In genomic region chr18:74596959-74597661, GRCh38 we compare ENCODE assay signal across 1 cellular context.
TF ChIP-seq lines count a peak whose summit lies in the region.

No MANE protein-coding gene starts in this region.

TF ChIP-seq in K562, 482 proteins besides CTCF, POLR2A, EP300 and RAD21 (continued from another document and continues in another):
- TF ChIP-seq BRCA1 (IDR thresholded peaks at IDR 0.05) (no peak), BRCA1 (CRISPR knock-in tag; IDR thresholded peaks at IDR 0.05) (no peak), DLX4 (CRISPR knock-in tag; IDR thresholded peaks at IDR 0.05) (no peak), LCOR (CRISPR knock-in tag; IDR thresholded peaks at IDR 0.05) (no peak), JUND (IDR thresholded peaks at IDR 0.05; ENCODE audit: borderline replicate concordance, low read depth, low read length) (no peak), JUND (tag; IDR thresholded peaks at IDR 0.05; ENCODE audit: borderline replicate concordance, low read depth, low read length) (no peak), YBX1 (IDR thresholded peaks at IDR 0.05) (no peak), CHD1 (IDR thresholded peaks at IDR 0.05; ENCODE audit: low read length) (no peak), ZBTB12 (CRISPR knock-in tag; IDR thresholded peaks at IDR 0.05) (no peak), CEBPG (CRISPR knock-in tag; IDR thresholded peaks at IDR 0.05) (no peak), CEBPG (tag; conservative IDR thresholded peaks at IDR 0.05 in 1 of 2, IDR thresholded peaks at IDR 0.05 in 1 of 2) (no peak), ZNF592 (IDR thresholded peaks at IDR 0.05) (0 out of 2 replicates have a peak, but pooled peaks have one; percentile 32), ZNF232 (CRISPR knock-in tag; IDR thresholded peaks at IDR 0.05) (no peak), ZNF174 (CRISPR knock-in tag; IDR thresholded peaks at IDR 0.05) (no peak), RNF2 (IDR thresholded peaks at IDR 0.05) (no peak), GTF3C2 (IDR thresholded peaks at IDR 0.05; ENCODE audit: borderline replicate concordance, extremely low read depth, insufficient read length) (no peak), HDAC2 (IDR thresholded peaks at IDR 0.05) (no peak), MITF (IDR thresholded peaks at IDR 0.05) (no peak), CEBPZ (IDR thresholded peaks at IDR 0.05; ENCODE audit: borderline replicate concordance, low read depth, low read length) (no peak), ETV5 (CRISPR knock-in tag; IDR thresholded peaks at IDR 0.05; ENCODE audit: low read depth) (peak; percentile 47; the same call in 1 of the 2 replicates), DIDO1 (tag; IDR thresholded peaks at IDR 0.05; ENCODE audit: low read depth) (no peak), RHOXF2B (CRISPR knock-in tag; conservative IDR thresholded peaks at IDR 0.05) (no peak), XRCC3 (IDR thresholded peaks at IDR 0.05) (no peak), SREBF2 (CRISPR knock-in tag; IDR thresholded peaks at IDR 0.05) (no peak), ZNF282 (CRISPR knock-in tag; IDR thresholded peaks at IDR 0.05) (no peak), PHB (CRISPR knock-in tag; IDR thresholded peaks at IDR 0.05) (no peak), TSC22D4 (tag; IDR thresholded peaks at IDR 0.05) (no peak), ZNF785 (CRISPR knock-in tag; IDR thresholded peaks at IDR 0.05) (no peak), ZNF311 (CRISPR knock-in tag; IDR thresholded peaks at IDR 0.05) (no peak), ZNF133 (CRISPR knock-in tag; IDR thresholded peaks at IDR 0.05) (no peak), CCAR2 (IDR thresholded peaks at IDR 0.05; ENCODE audit: low read depth, low read length) (no peak), ZNF121 (CRISPR knock-in tag; conservative IDR thresholded peaks at IDR 0.05) (no peak), POLR2H (tag; IDR thresholded peaks at IDR 0.05; ENCODE audit: low read depth) (peak; percentile 47; the same call in 1 of the 2 replicates), U2AF1 (optimal IDR thresholded peaks at IDR 0.05; ENCODE audit: low read depth, low read length) (no peak), E2F1 (CRISPR knock-in tag; IDR thresholded peaks at IDR 0.05) (no peak), ZBTB5 (IDR thresholded peaks at IDR 0.05) (no peak), ZBTB49 (CRISPR knock-in tag; IDR thresholded peaks at IDR 0.05; ENCODE audit: borderline replicate concordance) (no peak), ZBTB11 (CRISPR knock-in tag; IDR thresholded peaks at IDR 0.05) (peak in 1 of 3 experiments; percentile 53; a peak in 1 of 6 replicates)
